ENCODE assay signal across 11 cellular contexts in genomic region chr9:99811598-99812383, GRCh38. TPM values are rescaled to one million over a fixed set of nuclear protein-coding genes. Genes with fewer than 3 reads are reported as not detected.
A peak's percentile ranks its signal among the peaks of the same experiment; 100 is the strongest.
DNase-seq lines count a peak whose midpoint lies in the region; ATAC-seq and TF ChIP-seq lines count a peak whose summit lies in the region.
"Had no signal": no experiment of that assay in that cellular context is flagged by ENCODE, and none has a peak within 500 bp of the region (broad histone marks: within the 10 kb centered on the region; RNA-seq: fewer than 3 reads in every experiment).

No MANE protein-coding gene starts in this region.

- H2BK120ac ChIP-seq in trophoblast cell (ENCODE audit: insufficient read depth, low read length, poor library complexity): no peak overlapping the region

- H3K4ac ChIP-seq in trophoblast cell (ENCODE audit: low read depth, low read length): no peak overlapping the region

- DNase-seq in stomach (no peak), trophoblast cell (no peak), Ammon's horn (ENCODE audit: low spot score) (no peak)
- DNase-seq: central memory CD4-positive, alpha-beta T cell; NCI-H2081; T-helper 17 cell had no signal

- no peak overlapping the region for H4K12ac ChIP-seq in trophoblast cell (ENCODE audit: low read depth, low read length)

- no peaks in the 10 kb centered on the region for H3K79me1 ChIP-seq in trophoblast cell (ENCODE audit: low read length)

- no peak overlapping the region for H3K4me2 ChIP-seq in trophoblast cell (ENCODE audit: low read length)

- no peak overlapping the region for H4K8ac ChIP-seq in trophoblast cell (ENCODE audit: low read depth, low read length)

- H3K4me3 ChIP-seq in stomach (no peak overlapping the region), trophoblast cell (ENCODE audit: low read depth, low read length) (no peak overlapping the region)

- H2AK5ac ChIP-seq in trophoblast cell (ENCODE audit: low read length): no peak overlapping the region

- H3K4me3 Mint-ChIP-seq in activated naive CD8-positive, alpha-beta T cell: no peak overlapping the region
- H3K4me3 Mint-ChIP-seq: T-helper 17 cell had no signal

- ATAC-seq in GM18498 (IDR thresholded peaks at IDR 0.05; ENCODE audit: unreplicated experiment) (peak; percentile 56), GM19452 (IDR thresholded peaks at IDR 0.05; ENCODE audit: unreplicated experiment) (peak; percentile 63), HG03135 (IDR thresholded peaks at IDR 0.05; ENCODE audit: unreplicated experiment) (peak; percentile 45), GM21390 (IDR thresholded peaks at IDR 0.05; ENCODE audit: unreplicated experiment) (no peak)
- ATAC-seq: T-helper 17 cell had no signal

- no peaks in the 10 kb centered on the region for H3K27me3 Mint-ChIP-seq in activated naive CD8-positive, alpha-beta T cell

- no peak for TF ChIP-seq POLR2A in stomach (IDR thresholded peaks at IDR 0.05)

- TF ChIP-seq CTCF in stomach (IDR thresholded peaks at IDR 0.05): no peak

- H3K9me3 Mint-ChIP-seq in activated naive CD8-positive, alpha-beta T cell (ENCODE audit: low read depth): no peaks in the 10 kb centered on the region

- H2BK5ac ChIP-seq in trophoblast cell (ENCODE audit: low read depth, low read length, poor library complexity): no peak overlapping the region

- H3K9me3 ChIP-seq in stomach: no peaks in the 10 kb centered on the region
- H3K9me3 ChIP-seq in trophoblast cell (ENCODE audit: insufficient read depth, low read depth, low read length): no peaks in the 10 kb centered on the region

- no peaks in the 10 kb centered on the region for H3K36me3 ChIP-seq in stomach
- H3K36me3 ChIP-seq in trophoblast cell (ENCODE audit: control insufficient read depth in 1 of 2, insufficient read depth in 2 of 2, low read length in 2 of 2): no peaks in the 10 kb centered on the region

- no peak overlapping the region for H4K91ac ChIP-seq in trophoblast cell (ENCODE audit: low read depth, low read length)

- H3K27ac Mint-ChIP-seq in activated naive CD8-positive, alpha-beta T cell: peak overlapping the region; percentile 13
- H3K27ac Mint-ChIP-seq: T-helper 17 cell had no signal

- intact Hi-C loops in stomach (cut with DNase I; ENCODE audit: low total_unique reads): loop anchor here (10.0 kb wide), 1 partner anchor 93 kb away; the partner anchor contains the start of gene STX17

- H3K18ac ChIP-seq in trophoblast cell (ENCODE audit: low read length): no peak overlapping the region

- no peak overlapping the region for H3K14ac ChIP-seq in trophoblast cell (ENCODE audit: low read length)

- H3K27ac ChIP-seq in stomach: no peak overlapping the region
- H3K27ac ChIP-seq in trophoblast cell (ENCODE audit: low read depth, low read length): no peak overlapping the region

- H3K9ac ChIP-seq in trophoblast cell (ENCODE audit: low read length): no peak overlapping the region

- peaks cover 39% of the 10 kb centered on the region for H3K4me1 Mint-ChIP-seq in activated naive CD8-positive, alpha-beta T cell (ENCODE audit: low read depth)

- H3K27me3 ChIP-seq in stomach (no peaks in the 10 kb centered on the region), trophoblast cell (ENCODE audit: insufficient read depth, low read length) (no peaks in the 10 kb centered on the region)

- H3K79me2 ChIP-seq in trophoblast cell (ENCODE audit: control insufficient read depth, insufficient read depth, low read length, poor library complexity): no peaks in the 10 kb centered on the region

- no peak overlapping the region for H2AFZ ChIP-seq in trophoblast cell (ENCODE audit: insufficient read depth, low read length, poor library complexity)

- no peak for TF ChIP-seq EP300 in stomach (IDR thresholded peaks at IDR 0.05)

- no peak overlapping the region for H2BK12ac ChIP-seq in trophoblast cell (ENCODE audit: low read length)

- 84 to 90% (median 89%) methylated on average over 8 of the region's 8 CpGs for WGBS in stomach, 5 donors
- WGBS in trophoblast cell (ENCODE audit: extremely low coverage, insufficient coverage, insufficient read length): no CpG with 5 or more reads among the region's 8 CpGs

- H3K4me1 ChIP-seq in stomach (peaks cover 0 to 21% (median 7%) of the 10 kb centered on the region in 4 donors), trophoblast cell (ENCODE audit: control insufficient read depth in 1 of 2, insufficient read depth in 2 of 2, low read length in 2 of 2) (peaks cover 0 to 1% of the 10 kb centered on the region in 2 experiments)

- H3K23ac ChIP-seq in trophoblast cell (ENCODE audit: low read length): no peak overlapping the region

- peaks cover 2% of the 10 kb centered on the region for H3K36me3 Mint-ChIP-seq in activated naive CD8-positive, alpha-beta T cell

RNA-seq across cellular contexts. Expression of gene NR4A3, which starts 9.9 kb away (rescaled TPM):
- 10 to 100 TPM in 1 of 5 donors, 1 to 10 TPM in 3, under 1 TPM in 1; 0.58 to 51.8 (median 2.6) TPM for total RNA-seq in stomach
- 1 to 10 TPM; 1.3 to 4.9 (median 3.9) TPM for polyA plus RNA-seq in stomach
- 1.4 and 1.5 TPM in 2 replicates for polyA plus RNA-seq in trophoblast cell (2013)
